Comparison of ENCODE assay signal across 1 cellular context in the genomic region with DNA sequence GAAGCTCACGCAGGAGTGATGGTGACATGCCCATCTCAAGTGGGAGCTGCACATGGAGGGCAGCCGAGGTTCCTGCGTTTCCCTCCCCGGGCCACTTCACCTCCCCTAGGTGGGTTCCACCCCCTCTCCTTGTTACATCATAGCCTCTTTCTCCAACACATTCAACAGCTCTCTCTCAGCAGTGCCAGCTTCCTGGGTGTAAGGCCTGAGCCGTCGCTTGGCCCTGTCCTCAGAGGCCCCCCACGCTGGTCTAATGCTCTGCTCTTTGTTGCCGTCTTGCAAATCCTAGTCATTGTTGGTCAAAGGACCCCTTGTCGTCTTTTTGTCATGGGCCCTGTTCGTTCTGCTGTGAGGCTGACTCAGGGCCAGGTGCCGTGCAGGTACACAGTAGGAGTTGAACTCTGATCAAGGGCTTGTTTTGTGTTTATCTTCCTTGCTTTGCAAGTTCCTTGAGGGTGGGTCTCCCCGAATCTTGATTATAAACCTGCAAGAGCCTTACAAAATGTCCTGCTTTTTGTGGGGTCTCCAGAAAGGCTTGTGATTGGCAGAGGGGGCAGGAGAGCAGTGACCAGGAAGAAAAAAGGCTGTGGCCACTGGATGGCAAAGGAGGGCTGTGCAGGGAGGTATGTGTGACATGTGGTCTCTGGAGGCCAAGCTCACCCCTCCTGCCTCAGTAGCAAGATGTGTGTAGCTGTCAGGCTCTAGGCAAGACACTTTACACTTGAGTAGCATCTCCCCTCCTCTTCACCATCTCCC.
TF ChIP-seq lines count a peak whose summit lies in the region.

No MANE protein-coding gene starts in this region.

TF ChIP-seq in IMR-90, 13 proteins besides CTCF, POLR2A, EP300 and RAD21:
- TF ChIP-seq, protein P1, sequence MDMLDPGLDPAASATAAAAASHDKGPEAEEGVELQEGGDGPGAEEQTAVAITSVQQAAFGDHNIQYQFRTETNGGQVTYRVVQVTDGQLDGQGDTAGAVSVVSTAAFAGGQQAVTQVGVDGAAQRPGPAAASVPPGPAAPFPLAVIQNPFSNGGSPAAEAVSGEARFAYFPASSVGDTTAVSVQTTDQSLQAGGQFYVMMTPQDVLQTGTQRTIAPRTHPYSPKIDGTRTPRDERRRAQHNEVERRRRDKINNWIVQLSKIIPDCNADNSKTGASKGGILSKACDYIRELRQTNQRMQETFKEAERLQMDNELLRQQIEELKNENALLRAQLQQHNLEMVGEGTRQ (IDR thresholded peaks at IDR 0.05; ENCODE audit: low read depth, low read length): no peak
- TF ChIP-seq MAFK (IDR thresholded peaks at IDR 0.05; ENCODE audit: low read depth, low read length) (no peak), FOS (IDR thresholded peaks at IDR 0.05; ENCODE audit: low read depth, low read length) (no peak), MXI1 (IDR thresholded peaks at IDR 0.05; ENCODE audit: borderline replicate concordance, low read depth, low read length) (no peak), CEBPB (IDR thresholded peaks at IDR 0.05; ENCODE audit: low read depth, low read length) (no peak), CHD1 (IDR thresholded peaks at IDR 0.05; ENCODE audit: low read depth, low read length) (no peak), SMC3 (IDR thresholded peaks at IDR 0.05; ENCODE audit: low read depth, low read length) (no peak), RCOR1 (IDR thresholded peaks at IDR 0.05; ENCODE audit: insufficient replicate concordance, low read length) (no peak), BHLHE40 (IDR thresholded peaks at IDR 0.05; ENCODE audit: low read depth, low read length) (no peak), MAZ (IDR thresholded peaks at IDR 0.05; ENCODE audit: borderline replicate concordance, low read depth, low read length) (no peak), RFX5 (IDR thresholded peaks at IDR 0.05; ENCODE audit: low read depth, low read length) (no peak), NFE2L2 (IDR thresholded peaks at IDR 0.05; ENCODE audit: low read depth, low read length) (no peak)
- TF ChIP-seq, protein P2, sequence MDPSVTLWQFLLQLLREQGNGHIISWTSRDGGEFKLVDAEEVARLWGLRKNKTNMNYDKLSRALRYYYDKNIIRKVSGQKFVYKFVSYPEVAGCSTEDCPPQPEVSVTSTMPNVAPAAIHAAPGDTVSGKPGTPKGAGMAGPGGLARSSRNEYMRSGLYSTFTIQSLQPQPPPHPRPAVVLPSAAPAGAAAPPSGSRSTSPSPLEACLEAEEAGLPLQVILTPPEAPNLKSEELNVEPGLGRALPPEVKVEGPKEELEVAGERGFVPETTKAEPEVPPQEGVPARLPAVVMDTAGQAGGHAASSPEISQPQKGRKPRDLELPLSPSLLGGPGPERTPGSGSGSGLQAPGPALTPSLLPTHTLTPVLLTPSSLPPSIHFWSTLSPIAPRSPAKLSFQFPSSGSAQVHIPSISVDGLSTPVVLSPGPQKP (IDR thresholded peaks at IDR 0.05; ENCODE audit: borderline replicate concordance, low read depth, low read length): no peak
